In genomic region chr19:49442793-49443365, GRCh38 we compare ENCODE assay signal across 1 cellular context.
A peak's percentile ranks its signal among the peaks of the same experiment; 100 is the strongest.
TF ChIP-seq lines count a peak whose summit lies in the region.

No MANE protein-coding gene starts in this region.

TF ChIP-seq in K562, 482 proteins besides CTCF, POLR2A, EP300 and RAD21 (continued from another document):
- 0 out of 2 replicates have a peak, but pooled peaks have one; percentile 49 for TF ChIP-seq SUPT5H (IDR thresholded peaks at IDR 0.05)
- TF ChIP-seq ZBTB5 (IDR thresholded peaks at IDR 0.05): peak; percentile 37; the same call in 1 of the 2 replicates
- 0 out of 2 replicates have a peak, but pooled peaks have one; percentile 33 for TF ChIP-seq SIN3B (IDR thresholded peaks at IDR 0.05; ENCODE audit: low read depth)
- no peak for TF ChIP-seq JUND (IDR thresholded peaks at IDR 0.05; ENCODE audit: borderline replicate concordance, low read depth, low read length)
- TF ChIP-seq JUND (tag; IDR thresholded peaks at IDR 0.05; ENCODE audit: borderline replicate concordance, low read depth, low read length): no peak
- TF ChIP-seq PRDM10 (IDR thresholded peaks at IDR 0.05; ENCODE audit: partially characterized antibody): peak; percentile 54
- TF ChIP-seq TEAD1 (CRISPR knock-in tag; IDR thresholded peaks at IDR 0.05): peak in 1 of 2 experiments; percentile 10; a peak in 1 of 4 replicates
- TF ChIP-seq TSC22D4 (tag; IDR thresholded peaks at IDR 0.05): no peak
- TF ChIP-seq HMG20B (CRISPR knock-in tag; IDR thresholded peaks at IDR 0.05): no peak
- TF ChIP-seq ZBTB34 (CRISPR knock-in tag; IDR thresholded peaks at IDR 0.05): no peak
- no peak for TF ChIP-seq STAT5B (CRISPR knock-in tag; IDR thresholded peaks at IDR 0.05)
